8 cellular contexts compared by ENCODE assay signal in genomic region chr3:11581237-11582122, GRCh38.
DNase-seq lines count a peak whose midpoint lies in the region; ATAC-seq and TF ChIP-seq lines count a peak whose summit lies in the region.

No MANE protein-coding gene starts in this region.

- H3K4me3 ChIP-seq in BLaER1 treated with 17β-estradiol and CSF1 and Interleukin-3, amounts not matched to agents 10 nM and 100 nM, result peak overlapping the region in 8 of 10 experiments; percentile 1 to 51 (median 24); a peak in 6 of 20 replicates
- H3K4me3 ChIP-seq in RWPE2 (ENCODE audit: severe bottlenecking) (no peak overlapping the region), fibroblast of the aortic adventitia (ENCODE audit: low read depth, low read length) (peak overlapping the region; percentile 67)

- H3K27ac ChIP-seq in BLaER1 treated with 17β-estradiol and CSF1 and Interleukin-3, amounts not matched to agents 10 nM and 100 nM, result peak overlapping the region in 9 of 11 experiments; percentile 5 to 60 (median 31); a peak in 15 of 22 replicates
- H3K27ac ChIP-seq in RWPE2 (ENCODE audit: poor library complexity, severe bottlenecking), result peak overlapping the region; percentile 65

- H3K9ac ChIP-seq in BLaER1 treated with 17β-estradiol and CSF1 and Interleukin-3, amounts not matched to agents 10 nM and 100 nM, result peak overlapping the region in 10 of 11 experiments; percentile 26 to 72 (median 52); a peak in 16 of 22 replicates

- peak overlapping the region; percentile 68 to 96 (median 84) for H3K4me2 ChIP-seq in BLaER1 treated with 17β-estradiol and CSF1 and Interleukin-3, amounts not matched to agents 10 nM and 100 nM

- ATAC-seq in RWPE2 (ENCODE audit: low read depth) (no peak), omental fat pad (ENCODE audit: low FRiP score) (peak; percentile 39)

- DNase-seq in RWPE2 (ENCODE audit: low spot score) (no peak), fibroblast of the aortic adventitia (ENCODE audit: low read depth) (no peak), omental fat pad (ENCODE audit: low spot score) (no peak), AML-193 (lab: John Stamatoyannopoulos, UW) (no peak), GF-D8 (lab: John Stamatoyannopoulos, UW) (no peak), NCI-H2171 (lab: John Stamatoyannopoulos, UW) (no peak)
- DNase-seq in activated naive CD4-positive, alpha-beta T cell treated with Interleukin-2 at 50 U/mL for 16 hours, result no peak

- peaks cover 98 to 100% (median 100%) of the 10 kb centered on the region in 11 experiments for H4K20me1 ChIP-seq in BLaER1 treated with 17β-estradiol and CSF1 and Interleukin-3, amounts not matched to agents 10 nM and 100 nM

- H3K9me3 ChIP-seq in BLaER1 treated with 17β-estradiol and CSF1 and Interleukin-3, amounts not matched to agents 10 nM and 100 nM (replicated peaks in 1 of 11), result peaks cover 0 to 5% (median 0%) of the 10 kb centered on the region in 11 experiments; a peak in 1 of 22 replicates
- no peaks in the 10 kb centered on the region for H3K9me3 ChIP-seq in RWPE2 (ENCODE audit: severe bottlenecking)

- no peak for TF ChIP-seq CTCF in RWPE2 (IDR thresholded peaks at IDR 0.05; ENCODE audit: poor library complexity, severe bottlenecking)
- TF ChIP-seq CTCF in fibroblast of the aortic adventitia (IDR thresholded peaks at IDR 0.05; ENCODE audit: insufficient read depth, low read length), result no peak
- no peak for TF ChIP-seq CTCF in omental fat pad (IDR thresholded peaks at IDR 0.05)

- no peaks in the 10 kb centered on the region for H3K27me3 ChIP-seq in BLaER1 treated with 17β-estradiol and CSF1 and Interleukin-3, amounts not matched to agents 10 nM and 100 nM
- H3K27me3 ChIP-seq in RWPE2 (ENCODE audit: insufficient read depth, poor library complexity, severe bottlenecking), result no peaks in the 10 kb centered on the region

- peaks cover 18 to 52% (median 43%) of the 10 kb centered on the region in 11 experiments for H3K36me3 ChIP-seq in BLaER1 treated with 17β-estradiol and CSF1 and Interleukin-3, amounts not matched to agents 10 nM and 100 nM
- no peaks in the 10 kb centered on the region for H3K36me3 ChIP-seq in RWPE2 (ENCODE audit: low read depth)

- peaks cover 56 to 83% (median 68%) of the 10 kb centered on the region in 10 experiments for H3K4me1 ChIP-seq in BLaER1 treated with 17β-estradiol and CSF1 and Interleukin-3, amounts not matched to agents 10 nM and 100 nM
- H3K4me1 ChIP-seq in RWPE2 (ENCODE audit: insufficient read depth, poor library complexity, severe bottlenecking), result peaks cover 39% of the 10 kb centered on the region
